Comparison of ENCODE assay signal across 16 cellular contexts in genomic region chr1:67382292-67382691, GRCh38.
DNase-seq lines count a peak whose midpoint lies in the region; ATAC-seq and TF ChIP-seq lines count a peak whose summit lies in the region.
"Had no signal": no experiment of that assay in that cellular context is flagged by ENCODE, and none has a peak within 500 bp of the region (broad histone marks: within the 10 kb centered on the region; RNA-seq: fewer than 3 reads in every experiment).

No MANE protein-coding gene starts in this region.

- no peak for DNase-seq in stimulated activated naive CD8-positive, alpha-beta T cell treated with anti-CD3 and anti-CD28 coated beads, Interleukin-15, amount 100 ng/mL, for 72 hours
- DNase-seq in stimulated activated naive CD8-positive, alpha-beta T cell treated with anti-CD3 and anti-CD28 coated beads, Interleukin-15, Interleukin-2, amounts not matched to agents 100 U/mL and 50 U/mL, for 24 hours = no peak
- DNase-seq in central memory CD8-positive, alpha-beta T cell (ENCODE audit: low spot score in 2 of 2) = no peak
- DNase-seq in GOT3 (lab: John Stamatoyannopoulos, UW) (no peak), GM10266 (ENCODE audit: extremely low spot score) (no peak), SKM-1 (lab: John Stamatoyannopoulos, UW; ENCODE audit: unreplicated experiment) (no peak)
- DNase-seq: EL, H9, Karpas-422, MM.1S, NCI-H1105, NCI-H1694 treated with DMSO at 0.1 percent for 48 hours, NCI-H510A, NCI-H82 had no signal

- H3K9ac ChIP-seq in parathyroid adenoma = no peak overlapping the region
- H3K9ac ChIP-seq: BLaER1 treated with 17β-estradiol and CSF1 and Interleukin-3, amounts not matched to agents 10 nM and 100 nM had no signal

- H3K9me3 Mint-ChIP-seq in stimulated activated naive CD8-positive, alpha-beta T cell treated with anti-CD3 and anti-CD28 coated beads, Interleukin-15, amount 100 ng/mL, for 72 hours = peaks cover 32 to 48% of the 10 kb centered on the region in 2 donors
- H3K9me3 Mint-ChIP-seq in central memory CD8-positive, alpha-beta T cell = peaks cover 18% of the 10 kb centered on the region

- no peaks in the 10 kb centered on the region for H3K27me3 Mint-ChIP-seq in stimulated activated naive CD8-positive, alpha-beta T cell treated with anti-CD3 and anti-CD28 coated beads, Interleukin-15, amount 100 ng/mL, for 72 hours
- no peaks in the 10 kb centered on the region for H3K27me3 Mint-ChIP-seq in central memory CD8-positive, alpha-beta T cell

- H3K4me2 ChIP-seq in parathyroid adenoma (ENCODE audit: low read length) = no peak overlapping the region
- H3K4me2 ChIP-seq: BLaER1 treated with 17β-estradiol and CSF1 and Interleukin-3, amounts not matched to agents 10 nM and 100 nM had no signal

- TF ChIP-seq CTCF in parathyroid adenoma (IDR thresholded peaks at IDR 0.05) (no peak), GM10266 (IDR thresholded peaks at IDR 0.05; ENCODE audit: control insufficient read depth, insufficient read depth, low read depth, missing control alignments) (no peak)

- H3K36me3 ChIP-seq in parathyroid adenoma (ENCODE audit: control insufficient read depth, insufficient read depth, low read length) = no peaks in the 10 kb centered on the region

- no peaks in the 10 kb centered on the region for H3K27me3 ChIP-seq in parathyroid adenoma (ENCODE audit: control insufficient read depth, insufficient read depth, low read length)
- H3K27me3 ChIP-seq: BLaER1 treated with 17β-estradiol and CSF1 and Interleukin-3, amounts not matched to agents 10 nM and 100 nM had no signal

- no peak overlapping the region for H2AFZ ChIP-seq in parathyroid adenoma

- H3K4me3 Mint-ChIP-seq in stimulated activated naive CD8-positive, alpha-beta T cell treated with anti-CD3 and anti-CD28 coated beads, Interleukin-15, amount 100 ng/mL, for 72 hours = no peak overlapping the region
- H3K4me3 Mint-ChIP-seq in central memory CD8-positive, alpha-beta T cell = no peak overlapping the region
- H3K4me3 Mint-ChIP-seq: H9 had no signal

- no peaks in the 10 kb centered on the region for H3K9me3 ChIP-seq in parathyroid adenoma (ENCODE audit: control insufficient read depth, low read length)

- ATAC-seq in stimulated activated naive CD8-positive, alpha-beta T cell treated with anti-CD3 and anti-CD28 coated beads, Interleukin-15, amount 100 ng/mL, for 72 hours = peak; percentile 15
- ATAC-seq in stimulated activated naive CD8-positive, alpha-beta T cell treated with anti-CD3 and anti-CD28 coated beads, Interleukin-15, Interleukin-2, amounts not matched to agents 100 U/mL and 50 U/mL, for 24 hours = no peak
- ATAC-seq in central memory CD8-positive, alpha-beta T cell (replicated peaks; ENCODE audit: extremely low read depth, poor library complexity, severe bottlenecking) = no peak

- H3K36me3 Mint-ChIP-seq in central memory CD8-positive, alpha-beta T cell (ENCODE audit: insufficient read depth) = peaks cover 2% of the 10 kb centered on the region

- H3K27ac ChIP-seq in parathyroid adenoma = peak overlapping the region; percentile 61
- H3K27ac ChIP-seq: BLaER1 treated with 17β-estradiol and CSF1 and Interleukin-3, amounts not matched to agents 10 nM and 100 nM had no signal

- H3K4me1 Mint-ChIP-seq in stimulated activated naive CD8-positive, alpha-beta T cell treated with anti-CD3 and anti-CD28 coated beads, Interleukin-15, amount 100 ng/mL, for 72 hours = peaks cover 4% of the 10 kb centered on the region
- H3K4me1 Mint-ChIP-seq in central memory CD8-positive, alpha-beta T cell = no peaks in the 10 kb centered on the region

- peaks cover 12% of the 10 kb centered on the region for H3K4me1 ChIP-seq in parathyroid adenoma
- H3K4me1 ChIP-seq: BLaER1 treated with 17β-estradiol and CSF1 and Interleukin-3, amounts not matched to agents 10 nM and 100 nM had no signal

- no peak overlapping the region for H3K4me3 ChIP-seq in parathyroid adenoma (ENCODE audit: low read depth, low read length)

- H3K79me2 ChIP-seq in parathyroid adenoma = no peaks in the 10 kb centered on the region

- peak overlapping the region in 1 of 2 donors; percentile 11 for H3K27ac Mint-ChIP-seq in stimulated activated naive CD8-positive, alpha-beta T cell treated with anti-CD3 and anti-CD28 coated beads, Interleukin-15, amount 100 ng/mL, for 72 hours
- peak overlapping the region; percentile 13 for H3K27ac Mint-ChIP-seq in central memory CD8-positive, alpha-beta T cell (ENCODE audit: low read depth)
- H3K27ac Mint-ChIP-seq: H9 had no signal
